13 cellular contexts compared by ENCODE assay signal in genomic region chr10:79344502-79345195, GRCh38. TPM values are rescaled to one million over a fixed set of nuclear protein-coding genes. Genes with fewer than 3 reads are reported as not detected.
DNase-seq lines count a peak whose midpoint lies in the region; ATAC-seq lines count a peak whose summit lies in the region.
"Had no signal": no experiment of that assay in that cellular context is flagged by ENCODE, and none has a peak within 500 bp of the region (broad histone marks: within the 10 kb centered on the region; RNA-seq: fewer than 3 reads in every experiment).

No MANE protein-coding gene starts in this region.

- no peak overlapping the region for H3K4me3 Mint-ChIP-seq in activated naive CD8-positive, alpha-beta T cell treated with anti-CD3 and anti-CD28 coated beads, Interleukin-2, amount 10 ng/mL, durations not matched to agents 7 days and 5 days
- H3K4me3 Mint-ChIP-seq in activated naive CD8-positive, alpha-beta T cell treated with anti-CD3 and anti-CD28 coated beads for 36 hours, result no peak overlapping the region
- H3K4me3 Mint-ChIP-seq: activated naive CD8-positive, alpha-beta T cell; stimulated activated naive B cell treated with anti-CD40 and anti-IgM and Interleukin-4, amounts not matched to agents 10 μg/mL and 1 μg/mL and 100 μg/mL, for 72 hours had no signal

- peaks cover 22% of the 10 kb centered on the region for H3K4me1 Mint-ChIP-seq in activated naive CD8-positive, alpha-beta T cell treated with anti-CD3 and anti-CD28 coated beads, Interleukin-2, amount 10 ng/mL, durations not matched to agents 7 days and 5 days
- peaks cover 19% of the 10 kb centered on the region for H3K4me1 Mint-ChIP-seq in activated naive CD8-positive, alpha-beta T cell treated with anti-CD3 and anti-CD28 coated beads for 36 hours

- H3K36me3 Mint-ChIP-seq in activated naive CD8-positive, alpha-beta T cell treated with anti-CD3 and anti-CD28 coated beads, Interleukin-2, amount 10 ng/mL, durations not matched to agents 7 days and 5 days, result peaks cover 12% of the 10 kb centered on the region
- H3K36me3 Mint-ChIP-seq in activated naive CD8-positive, alpha-beta T cell treated with anti-CD3 and anti-CD28 coated beads for 36 hours, result peaks cover 18% of the 10 kb centered on the region
- H3K36me3 Mint-ChIP-seq: activated naive CD8-positive, alpha-beta T cell had no signal

- H3K9me3 Mint-ChIP-seq in activated naive CD8-positive, alpha-beta T cell treated with anti-CD3 and anti-CD28 coated beads, Interleukin-2, amount 10 ng/mL, durations not matched to agents 7 days and 5 days, result no peaks in the 10 kb centered on the region
- no peaks in the 10 kb centered on the region for H3K9me3 Mint-ChIP-seq in activated naive CD8-positive, alpha-beta T cell treated with anti-CD3 and anti-CD28 coated beads for 36 hours
- H3K9me3 Mint-ChIP-seq: stimulated activated naive B cell treated with anti-CD40 and anti-IgM and Interleukin-4, amounts not matched to agents 10 μg/mL and 1 μg/mL and 100 μg/mL, for 72 hours had no signal

- peaks cover 1% of the 10 kb centered on the region for H3K27me3 Mint-ChIP-seq in activated naive CD8-positive, alpha-beta T cell treated with anti-CD3 and anti-CD28 coated beads, Interleukin-2, amount 10 ng/mL, durations not matched to agents 7 days and 5 days
- H3K27me3 Mint-ChIP-seq in activated naive CD8-positive, alpha-beta T cell treated with anti-CD3 and anti-CD28 coated beads for 36 hours, result no peaks in the 10 kb centered on the region
- H3K27me3 Mint-ChIP-seq: activated naive CD8-positive, alpha-beta T cell; stimulated activated naive B cell treated with anti-CD40 and anti-IgM and Interleukin-4, amounts not matched to agents 10 μg/mL and 1 μg/mL and 100 μg/mL, for 72 hours had no signal

- DNase-seq in activated naive CD8-positive, alpha-beta T cell treated with anti-CD3 and anti-CD28 coated beads, Interleukin-2, amount 10 ng/mL, durations not matched to agents 7 days and 5 days, result peak; percentile 14
- DNase-seq in activated naive CD8-positive, alpha-beta T cell treated with anti-CD3 and anti-CD28 coated beads for 36 hours, result no peak
- DNase-seq in NCI-H2196 treated with DMSO at 0.1 percent for 48 hours (lab: John Stamatoyannopoulos, UW; ENCODE audit: unreplicated experiment) (peak; percentile 60), epithelial cell of prostate (ENCODE audit: low read depth, low spot score) (no peak), substantia nigra (lab: John Stamatoyannopoulos, UW) (no peak), medulla oblongata (ENCODE audit: extremely low spot score) (no peak)
- no peak for DNase-seq in stimulated activated naive CD4-positive, alpha-beta T cell (lab: John Stamatoyannopoulos, UW)
- DNase-seq: T-helper 2 cell had no signal

- POLR2A ChIA-PET in activated naive CD8-positive, alpha-beta T cell treated with anti-CD3 and anti-CD28 coated beads, Interleukin-2, amount 10 ng/mL, durations not matched to agents 7 days and 5 days (lab: Charles Lee), result interaction anchor here (1.4 to 5.9 kb wide), 2 partner anchors 13 to 24 kb away, joined by 4 to 108 read pairs; no protein-coding TSS in a partner anchor

- H3K27ac Mint-ChIP-seq in activated naive CD8-positive, alpha-beta T cell treated with anti-CD3 and anti-CD28 coated beads, Interleukin-2, amount 10 ng/mL, durations not matched to agents 7 days and 5 days, result no peak overlapping the region
- H3K27ac Mint-ChIP-seq in activated naive CD8-positive, alpha-beta T cell treated with anti-CD3 and anti-CD28 coated beads for 36 hours, result no peak overlapping the region
- H3K27ac Mint-ChIP-seq: activated naive CD8-positive, alpha-beta T cell had no signal

- ATAC-seq in activated naive CD8-positive, alpha-beta T cell treated with anti-CD3 and anti-CD28 coated beads, Interleukin-2, amount 10 ng/mL, durations not matched to agents 7 days and 5 days (ENCODE audit: low read depth), result no peak
- no peak for ATAC-seq in GM19023 (IDR thresholded peaks at IDR 0.05; ENCODE audit: unreplicated experiment)
- ATAC-seq: Panc1; stimulated activated naive B cell treated with anti-CD40 and anti-IgM and Interleukin-4, amounts not matched to agents 10 μg/mL and 1 μg/mL and 100 μg/mL, for 72 hours had no signal

- H3K27ac ChIP-seq in epithelial cell of prostate (peak overlapping the region; percentile 41), substantia nigra (ENCODE audit: low read depth, low read length, poor library complexity, severe bottlenecking) (peak overlapping the region; percentile 76)
- H3K27ac ChIP-seq: coronary artery had no signal

RNA-seq across cellular contexts. Expression of gene PPIF, which starts 2.6 kb away (rescaled TPM):
- 10 to 100 TPM; 56.9 to 57.0 TPM for total RNA-seq in activated naive CD8-positive, alpha-beta T cell treated with anti-CD3 and anti-CD28 coated beads, Interleukin-2, amount 10 ng/mL, durations not matched to agents 7 days and 5 days
- total RNA-seq in activated naive CD8-positive, alpha-beta T cell treated with anti-CD3 and anti-CD28 coated beads for 36 hours, result 100 to 1,000 TPM; 163 to 176 TPM

Comparison
In these comparisons a context has a peak if more than half of its experiments do, and no peak if none do; other contexts are left out.
1. DNase-seq: peak in activated naive CD8-positive, alpha-beta T cell treated with anti-CD3 and anti-CD28 coated beads, Interleukin-2, amount 10 ng/mL, durations not matched to agents 7 days and 5 days (single experiment) and NCI-H2196 treated with DMSO at 0.1 percent for 48 hours (single experiment); none in activated naive CD8-positive, alpha-beta T cell treated with anti-CD3 and anti-CD28 coated beads for 36 hours (single experiment), epithelial cell of prostate (single experiment), substantia nigra (0 of 49), medulla oblongata (single experiment) and stimulated activated naive CD4-positive, alpha-beta T cell (0 of 6).